ENCODE assay signal across 9 cellular contexts in the genomic region with DNA sequence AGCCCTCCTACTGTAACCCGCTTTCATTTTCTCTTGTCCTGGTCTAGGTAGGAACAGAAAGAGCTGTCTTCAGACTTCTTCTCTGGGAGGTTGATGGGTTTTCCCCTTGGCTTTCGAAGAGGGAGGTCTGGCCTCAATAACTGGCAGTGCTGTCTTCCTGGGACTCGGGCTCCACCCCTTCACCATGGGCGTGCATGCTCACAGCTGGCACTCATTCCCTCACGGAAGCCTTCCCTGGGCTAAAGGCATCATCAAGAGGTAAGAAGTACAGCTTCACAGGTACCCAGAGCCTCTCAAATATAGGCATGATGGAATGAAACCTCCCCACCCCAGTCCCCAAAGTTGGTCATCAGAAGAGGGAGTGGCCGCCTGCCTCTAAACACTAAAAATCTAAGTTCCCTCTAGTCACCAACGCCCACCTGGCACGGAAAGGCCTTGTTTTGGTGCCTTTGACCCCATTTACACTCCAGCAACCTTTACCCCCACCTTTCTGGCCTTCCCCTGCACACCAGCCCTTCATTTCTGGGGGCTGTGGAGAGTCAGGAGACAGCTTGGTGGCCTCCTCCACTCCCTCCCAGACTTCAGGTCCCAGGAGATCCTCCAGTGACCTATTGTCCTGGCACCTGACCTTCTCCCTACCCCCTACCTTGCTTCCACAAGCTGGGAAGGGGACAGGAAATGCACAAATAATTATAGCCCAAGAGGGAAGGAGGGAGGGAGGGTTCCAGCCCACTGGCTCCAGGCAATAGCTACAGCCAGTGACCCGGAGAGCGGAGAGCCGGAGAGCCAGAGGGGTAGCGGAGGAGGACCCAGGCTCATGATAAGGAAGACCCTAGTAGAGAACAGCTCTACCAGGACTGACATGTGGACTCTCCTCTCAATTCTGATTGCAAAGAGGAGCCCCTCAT. TPM values are rescaled to one million over a fixed set of nuclear protein-coding genes. Genes with fewer than 3 reads are reported as not detected.
A peak's percentile ranks its signal among the peaks of the same experiment; 100 is the strongest.
DNase-seq lines count a peak whose midpoint lies in the region; ATAC-seq and TF ChIP-seq lines count a peak whose summit lies in the region.
"Had no signal": no experiment of that assay in that cellular context is flagged by ENCODE, and none has a peak within 500 bp of the region (broad histone marks: within the 10 kb centered on the region; RNA-seq: fewer than 3 reads in every experiment).

No MANE protein-coding gene starts in this region.

- H3K4me1 ChIP-seq in neural progenitor cell (peaks cover 27% of the 10 kb centered on the region), Caco-2 (peaks cover 27% of the 10 kb centered on the region), testis (peaks cover 43% of the 10 kb centered on the region)

- H3K36me3 ChIP-seq in neural progenitor cell = no peaks in the 10 kb centered on the region
- no peaks in the 10 kb centered on the region for H3K36me3 ChIP-seq in Caco-2 (ENCODE audit: control insufficient read depth, insufficient read depth, low read length)
- no peaks in the 10 kb centered on the region for H3K36me3 ChIP-seq in testis (ENCODE audit: low read depth, missing control alignments)

- H3K27me3 Mint-ChIP-seq in activated T-helper 2 cell treated with anti-CD3 and anti-CD28 coated beads, Interferon-gamma antibody, Interleukin-2, Interleukin-4, amounts not matched to agents 10 μg/mL and 5 μg/mL and 100 μg/mL, durations not matched to agents 14 hours and 24 hours and 36 hours (ENCODE audit: low read depth) = peaks cover 4% of the 10 kb centered on the region
- H3K27me3 Mint-ChIP-seq in neural progenitor cell (ENCODE audit: insufficient read depth, low read depth) (peaks cover 11% of the 10 kb centered on the region), Caco-2 (ENCODE audit: insufficient read depth, unreplicated experiment) (no peaks in the 10 kb centered on the region)

- peaks cover 14% of the 10 kb centered on the region for H3K27me3 ChIP-seq in neural progenitor cell
- no peaks in the 10 kb centered on the region for H3K27me3 ChIP-seq in Caco-2 (replicated peaks; ENCODE audit: control insufficient read depth, insufficient read depth, low read length)
- H3K27me3 ChIP-seq in testis = no peaks in the 10 kb centered on the region

- TF ChIP-seq POLR2A in testis (IDR thresholded peaks at IDR 0.05) = no peak

- H3K36me3 Mint-ChIP-seq in activated T-helper 2 cell treated with anti-CD3 and anti-CD28 coated beads, Interferon-gamma antibody, Interleukin-2, Interleukin-4, amounts not matched to agents 10 μg/mL and 5 μg/mL and 100 μg/mL, durations not matched to agents 14 hours and 24 hours and 36 hours (ENCODE audit: low read depth) = no peaks in the 10 kb centered on the region
- H3K36me3 Mint-ChIP-seq in neural progenitor cell = no peaks in the 10 kb centered on the region
- H3K36me3 Mint-ChIP-seq in Caco-2 (ENCODE audit: insufficient read depth, unreplicated experiment) = no peaks in the 10 kb centered on the region

- H3K4me3 ChIP-seq in neural progenitor cell = no peak overlapping the region
- no peak overlapping the region for H3K4me3 ChIP-seq in Caco-2 (ENCODE audit: low read depth, low read length)
- no peak overlapping the region for H3K4me3 ChIP-seq in testis

- H2AFZ ChIP-seq in neural progenitor cell (replicated peaks) = no peak overlapping the region

- TF ChIP-seq CTCF in neural progenitor cell (IDR thresholded peaks at IDR 0.05) (no peak), Caco-2 (IDR thresholded peaks at IDR 0.05; ENCODE audit: insufficient read depth in 1 of 2, low read depth in 1 of 2, low read length in 1 of 2, severe bottlenecking in 1 of 2, unreplicated experiment in 1 of 2) (no peak), testis (IDR thresholded peaks at IDR 0.05) (no peak)

- H3K4me3 Mint-ChIP-seq in activated T-helper 2 cell treated with anti-CD3 and anti-CD28 coated beads, Interferon-gamma antibody, Interleukin-2, Interleukin-4, amounts not matched to agents 10 μg/mL and 5 μg/mL and 100 μg/mL, durations not matched to agents 14 hours and 24 hours and 36 hours (ENCODE audit: low read depth) = peak overlapping the region; percentile 2
- peak overlapping the region; percentile 36 for H3K4me3 Mint-ChIP-seq in neural progenitor cell
- no peak overlapping the region for H3K4me3 Mint-ChIP-seq in Caco-2 (ENCODE audit: unreplicated experiment)

- ATAC-seq in HG02981 (IDR thresholded peaks at IDR 0.05; ENCODE audit: unreplicated experiment) = peak; percentile 60

- H3K4me1 Mint-ChIP-seq in activated T-helper 2 cell treated with anti-CD3 and anti-CD28 coated beads, Interferon-gamma antibody, Interleukin-2, Interleukin-4, amounts not matched to agents 10 μg/mL and 5 μg/mL and 100 μg/mL, durations not matched to agents 14 hours and 24 hours and 36 hours (ENCODE audit: low read depth) = peaks cover 37% of the 10 kb centered on the region
- H3K4me1 Mint-ChIP-seq in neural progenitor cell = peaks cover 39% of the 10 kb centered on the region
- H3K4me1 Mint-ChIP-seq in Caco-2 (ENCODE audit: low read depth, unreplicated experiment) = peaks cover 19% of the 10 kb centered on the region

- peak; percentile 46 to 52 for DNase-seq in stimulated activated CD4-positive, alpha-beta T cell treated with anti-CD3 and anti-CD28 coated beads, Interleukin-2, amount 100 ng/mL, for 24 hours
- no peak for DNase-seq in stimulated activated CD4-positive, alpha-beta T cell treated with anti-CD3 and anti-CD28 coated beads, Interleukin-1b, Interleukin-23, amount 100 ng/mL, for 48 hours
- no peak for DNase-seq in activated T-helper 2 cell treated with anti-CD3 and anti-CD28 coated beads, Interferon-gamma antibody, Interleukin-2, Interleukin-4, amounts not matched to agents 10 μg/mL and 5 μg/mL and 100 μg/mL, durations not matched to agents 14 hours and 24 hours and 36 hours (ENCODE audit: low spot score)
- DNase-seq in neural progenitor cell (ENCODE audit: low spot score) = no peak
- no peak for DNase-seq in Caco-2
- DNase-seq in HuH-7 (ENCODE audit: low spot score) = no peak
- DNase-seq in testis = no peak

- H3K9me3 ChIP-seq in neural progenitor cell (ENCODE audit: low read depth) (no peaks in the 10 kb centered on the region), Caco-2 (no peaks in the 10 kb centered on the region), testis (no peaks in the 10 kb centered on the region)

- no peaks in the 10 kb centered on the region for H3K9me3 Mint-ChIP-seq in activated T-helper 2 cell treated with anti-CD3 and anti-CD28 coated beads, Interferon-gamma antibody, Interleukin-2, Interleukin-4, amounts not matched to agents 10 μg/mL and 5 μg/mL and 100 μg/mL, durations not matched to agents 14 hours and 24 hours and 36 hours
- H3K9me3 Mint-ChIP-seq in neural progenitor cell (no peaks in the 10 kb centered on the region), Caco-2 (ENCODE audit: unreplicated experiment) (no peaks in the 10 kb centered on the region)

- H3K27ac ChIP-seq in neural progenitor cell (no peak overlapping the region), testis (peak overlapping the region in 1 of 2 donors; percentile 71)

- no peak overlapping the region for H3K9ac ChIP-seq in neural progenitor cell

- H3K4me2 ChIP-seq in neural progenitor cell = no peak overlapping the region

- POLR2A ChIA-PET in Caco-2 (lab: Charles Lee) = no interaction called here

- 61 to 78% methylated on average over 12 of the region's 12 CpGs for WGBS in testis, 2 donors

- H4K20me1 ChIP-seq in neural progenitor cell (ENCODE audit: low read depth) = no peaks in the 10 kb centered on the region

- H3K79me2 ChIP-seq in neural progenitor cell (ENCODE audit: low read depth) = no peaks in the 10 kb centered on the region

- BruUV-seq in Caco-2 (replicated peaks; lab: Mats Ljungman, UMichigan) = no TSS peak

- intact Hi-C loops in activated T-helper 2 cell treated with anti-CD3 and anti-CD28 coated beads, Interferon-gamma antibody, Interleukin-2, Interleukin-4, amounts not matched to agents 10 μg/mL and 5 μg/mL and 100 μg/mL, durations not matched to agents 14 hours and 24 hours and 36 hours (cut with micrococcal nuclease) = loop anchor here (5.0 kb wide), 1 partner anchor 1539 kb away; no protein-coding TSS in a partner anchor
- intact Hi-C loops in Caco-2 (cut with micrococcal nuclease; ENCODE audit: unreplicated experiment) (no loop called here), testis (cut with DNase I; ENCODE audit: low total_unique reads) (no loop called here)

- peak overlapping the region; percentile 63 for H3K27ac Mint-ChIP-seq in activated T-helper 2 cell treated with anti-CD3 and anti-CD28 coated beads, Interferon-gamma antibody, Interleukin-2, Interleukin-4, amounts not matched to agents 10 μg/mL and 5 μg/mL and 100 μg/mL, durations not matched to agents 14 hours and 24 hours and 36 hours
- H3K27ac Mint-ChIP-seq in neural progenitor cell = peak overlapping the region; percentile 53
- H3K27ac Mint-ChIP-seq in Caco-2 (ENCODE audit: unreplicated experiment) = no peak overlapping the region

- CTCF ChIA-PET in Caco-2 (lab: Charles Lee) = interaction anchor here (0.6 to 2.8 kb wide), 6 partner anchors 11 to 42 kb away, joined by 3 to 22 read pairs (median 8); no protein-coding TSS in a partner anchor

- peaks cover 16% of the 10 kb centered on the region for H3F3A ChIP-seq in neural progenitor cell (ENCODE audit: low read depth)

RNA-seq across cellular contexts. Expression of a gene that starts 2.8 kb away (rescaled TPM):
- 1.8 and 2.7 TPM in 2 replicates for total RNA-seq in activated T-helper 2 cell treated with anti-CD3 and anti-CD28 coated beads, Interferon-gamma antibody, Interleukin-2, Interleukin-4, amounts not matched to agents 10 μg/mL and 5 μg/mL and 100 μg/mL, durations not matched to agents 14 hours and 24 hours and 36 hours
- 0.58 and 1.2 TPM in 2 replicates for total RNA-seq in neural progenitor cell (ENCODE audit: low replicate concordance)
- total RNA-seq in Caco-2 (2022) = 1.2 and 2.3 TPM in 2 replicates
- total RNA-seq in testis = 10 to 100 TPM; 24.6 to 30.2 TPM
- 13.9 TPM for polyA plus RNA-seq in testis (ENCODE audit: insufficient read depth, low read depth, low replicate concordance)

RNA-seq across cellular contexts. Expression of a gene that starts 17.1 kb away (rescaled TPM):
- 7.3 and 7.4 TPM in 2 replicates for total RNA-seq in activated T-helper 2 cell treated with anti-CD3 and anti-CD28 coated beads, Interferon-gamma antibody, Interleukin-2, Interleukin-4, amounts not matched to agents 10 μg/mL and 5 μg/mL and 100 μg/mL, durations not matched to agents 14 hours and 24 hours and 36 hours
- 8.3 and 16.7 TPM in 2 replicates for total RNA-seq in neural progenitor cell (ENCODE audit: low replicate concordance)
- 34.3 and 37.5 TPM in 2 replicates for total RNA-seq in Caco-2 (2022)
- total RNA-seq in testis = 10 to 100 TPM; 25.5 to 32.0 TPM
- 21.0 TPM for polyA plus RNA-seq in testis (ENCODE audit: insufficient read depth, low read depth, low replicate concordance)

RNA-seq across cellular contexts. Expression of a gene that starts 30.6 kb away (rescaled TPM):
- total RNA-seq in activated T-helper 2 cell treated with anti-CD3 and anti-CD28 coated beads, Interferon-gamma antibody, Interleukin-2, Interleukin-4, amounts not matched to agents 10 μg/mL and 5 μg/mL and 100 μg/mL, durations not matched to agents 14 hours and 24 hours and 36 hours = not detected in 2 replicates
- not detected in 2 replicates for total RNA-seq in neural progenitor cell (ENCODE audit: low replicate concordance)
- total RNA-seq in Caco-2 (2022) = 0.43 and 0.53 TPM in 2 replicates
- under 1 TPM; 0.16 to 0.43 TPM for total RNA-seq in testis
- 0.21 TPM for polyA plus RNA-seq in testis (ENCODE audit: insufficient read depth, low read depth, low replicate concordance)
- polyA plus RNA-seq: neural cell had no signal

RNA-seq across cellular contexts. Expression of a gene that starts 50.1 kb away (rescaled TPM):
- total RNA-seq in activated T-helper 2 cell treated with anti-CD3 and anti-CD28 coated beads, Interferon-gamma antibody, Interleukin-2, Interleukin-4, amounts not matched to agents 10 μg/mL and 5 μg/mL and 100 μg/mL, durations not matched to agents 14 hours and 24 hours and 36 hours = 57.4 and 58.7 TPM in 2 replicates
- total RNA-seq in neural progenitor cell (ENCODE audit: low replicate concordance) (42.7 and 61.9 TPM in 2 replicates), Caco-2 (2022) (58.1 and 67.7 TPM in 2 replicates), testis (10 to 100 TPM; 25.0 to 32.3 TPM)
- 12.7 TPM for polyA plus RNA-seq in testis (ENCODE audit: insufficient read depth, low read depth, low replicate concordance)

Comparison
In these comparisons a context has a peak if more than half of its experiments do, and no peak if none do; other contexts are left out.
1. DNase-seq: peak in stimulated activated CD4-positive, alpha-beta T cell treated with anti-CD3 and anti-CD28 coated beads, Interleukin-2, amount 100 ng/mL, for 24 hours (2 of 2); none in stimulated activated CD4-positive, alpha-beta T cell treated with anti-CD3 and anti-CD28 coated beads, Interleukin-1b, Interleukin-23, amount 100 ng/mL, for 48 hours (single experiment), activated T-helper 2 cell treated with anti-CD3 and anti-CD28 coated beads, Interferon-gamma antibody, Interleukin-2, Interleukin-4, amounts not matched to agents 10 μg/mL and 5 μg/mL and 100 μg/mL, durations not matched to agents 14 hours and 24 hours and 36 hours (single experiment), neural progenitor cell (single experiment), Caco-2 (0 of 2), HuH-7 (single experiment) and testis (single experiment).